9 cellular contexts compared by ENCODE assay signal in the genomic region with DNA sequence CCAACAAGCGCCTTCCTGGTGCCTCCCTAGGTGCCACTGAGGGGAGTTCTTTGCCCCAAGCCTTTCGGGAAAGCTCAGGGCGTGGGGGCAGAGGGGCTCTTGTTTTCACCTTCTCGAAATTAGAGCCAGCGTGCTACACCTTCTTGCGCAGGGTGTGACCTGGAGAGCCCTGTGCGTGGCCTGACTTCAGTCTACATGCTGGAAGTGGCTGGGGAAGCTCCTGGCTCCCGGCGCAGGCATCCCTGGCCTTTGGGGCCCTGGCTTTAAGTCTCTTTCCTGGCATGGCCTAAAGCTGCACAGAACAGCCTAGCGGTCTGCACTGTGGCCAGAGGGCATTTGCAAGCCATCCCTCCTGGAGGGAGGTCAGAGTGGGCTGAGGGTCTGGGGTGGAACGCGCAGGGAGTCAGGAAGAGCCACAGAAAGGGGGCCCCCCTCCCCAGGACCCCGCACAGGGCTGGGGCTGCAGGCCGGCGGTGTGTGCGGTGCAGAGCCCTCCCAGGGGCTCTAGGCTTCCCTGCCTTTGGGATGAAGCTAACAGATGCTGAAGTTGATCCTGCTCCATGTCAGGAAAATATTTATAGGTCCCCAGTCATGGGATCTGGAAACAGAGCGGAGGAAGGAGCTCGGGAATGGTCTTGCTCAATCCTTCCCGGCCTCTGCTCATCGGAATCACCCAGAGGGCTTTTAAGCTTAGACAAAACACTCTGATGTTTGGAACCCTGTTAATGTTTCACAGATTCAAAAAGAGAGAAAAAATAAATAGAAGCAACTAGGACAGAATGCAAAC. TPM values are rescaled to one million over a fixed set of nuclear protein-coding genes. Genes with fewer than 3 reads are reported as not detected.
DNase-seq lines count a peak whose midpoint lies in the region; ATAC-seq, FAIRE-seq and TF ChIP-seq lines count a peak whose summit lies in the region.
"Had no signal": no experiment of that assay in that cellular context is flagged by ENCODE, and none has a peak within 500 bp of the region (broad histone marks: within the 10 kb centered on the region; RNA-seq: fewer than 3 reads in every experiment).

No MANE protein-coding gene starts in this region.

- TF ChIP-seq CTCF in H9 (conservative IDR thresholded peaks at IDR 0.05) (no peak), HepG2 (CRISPR knock-in tag; IDR thresholded peaks at IDR 0.05) (no peak; the same call in 1 of the 2 replicates)

- no peak overlapping the region for H3T11ph ChIP-seq in H9 (ENCODE audit: low read length)

- no peak overlapping the region for H3K27ac ChIP-seq in H9 (ENCODE audit: insufficient read length, low read depth, low read length)
- peak overlapping the region; percentile 5 for H3K27ac ChIP-seq in duodenal mucosa (ENCODE audit: low read depth, low read length)
- H3K27ac ChIP-seq in HepG2 (ENCODE audit: extremely low read length, insufficient read depth, low read length): peak overlapping the region; percentile 78
- H3K27ac ChIP-seq in subcutaneous abdominal adipose tissue (ENCODE audit: low read depth, low read length): peak overlapping the region; percentile 62

- H3K23me2 ChIP-seq in H9 (ENCODE audit: insufficient read length, low read depth, low read length, poor library complexity, severe bottlenecking): peaks cover 11% of the 10 kb centered on the region

- H3K27me3 Mint-ChIP-seq in H9 (ENCODE audit: low read depth): peaks cover 84% of the 10 kb centered on the region
- peaks cover 25% of the 10 kb centered on the region for H3K27me3 Mint-ChIP-seq in activated naive CD4-positive, alpha-beta T cell treated with anti-CD3 and anti-CD28 coated beads for 36 hours (ENCODE audit: low read depth)

- H3K79me2 ChIP-seq in H9 (ENCODE audit: insufficient read depth, low read length): no peaks in the 10 kb centered on the region
- H3K79me2 ChIP-seq in HepG2 (ENCODE audit: insufficient read depth, low read length): no peaks in the 10 kb centered on the region

- no peak overlapping the region for H3K9ac ChIP-seq in H9 (ENCODE audit: extremely low read depth, insufficient read length, low read length)
- no peak overlapping the region for H3K9ac ChIP-seq in duodenal mucosa (ENCODE audit: low read depth in 1 of 2, low read length in 2 of 2)
- H3K9ac ChIP-seq in HepG2 (ENCODE audit: insufficient read depth, low read depth, low read length): peak overlapping the region; percentile 74
- peak overlapping the region in 1 of 5 donors; percentile 19 for H3K9ac ChIP-seq in subcutaneous abdominal adipose tissue (ENCODE audit: low read length in 5 of 5)

- H4K20me1 ChIP-seq in H9 (ENCODE audit: control insufficient read depth, insufficient read depth, insufficient read length): no peaks in the 10 kb centered on the region
- H4K20me1 ChIP-seq in HepG2 (ENCODE audit: insufficient read depth, low read length): no peaks in the 10 kb centered on the region

- H3K36me3 Mint-ChIP-seq in H9 (ENCODE audit: insufficient read depth in 1 of 3, low read depth in 3 of 3): no peaks in the 10 kb centered on the region
- no peaks in the 10 kb centered on the region for H3K36me3 Mint-ChIP-seq in activated naive CD4-positive, alpha-beta T cell treated with anti-CD3 and anti-CD28 coated beads for 36 hours (ENCODE audit: low read depth)

- H2BK12ac ChIP-seq in H9 (ENCODE audit: insufficient read length, low read depth, low read length): no peak overlapping the region

- no peaks in the 10 kb centered on the region for H3K79me1 ChIP-seq in H9 (ENCODE audit: insufficient read depth, low read depth, low read length, poor library complexity, severe bottlenecking)

- H2BK120ac ChIP-seq in H9 (ENCODE audit: low read depth, low read length, poor library complexity, severe bottlenecking): no peak overlapping the region

- H3K4ac ChIP-seq in H9 (ENCODE audit: low read depth, low read length): no peak overlapping the region

- no peak overlapping the region for H2BK15ac ChIP-seq in H9 (ENCODE audit: low read depth, low read length)

- no peak overlapping the region for H2BK20ac ChIP-seq in H9 (ENCODE audit: low read depth, low read length, poor library complexity, severe bottlenecking)

- peak; percentile 78 for ATAC-seq in HepG2
- ATAC-seq in HG02885 (IDR thresholded peaks at IDR 0.05; ENCODE audit: poor library complexity, unreplicated experiment): no peak
- ATAC-seq in GM21367 (IDR thresholded peaks at IDR 0.05; ENCODE audit: unreplicated experiment): no peak

- H2BK5ac ChIP-seq in H9 (ENCODE audit: insufficient read length, low read length): no peak overlapping the region

- H3K9me3 Mint-ChIP-seq in H9: no peaks in the 10 kb centered on the region; a peak in 1 of 5 replicates
- no peaks in the 10 kb centered on the region for H3K9me3 Mint-ChIP-seq in activated naive CD4-positive, alpha-beta T cell treated with anti-CD3 and anti-CD28 coated beads for 36 hours

- no peak overlapping the region for H3K56ac ChIP-seq in H9 (ENCODE audit: insufficient read length, low read depth, low read length)

- H3K4me2 ChIP-seq in H9 (ENCODE audit: insufficient read depth, insufficient read length, low read length) (peak overlapping the region; percentile 30), HepG2 (ENCODE audit: low read depth, low read length) (peak overlapping the region; percentile 93)

- H3K4me1 ChIP-seq in H9 (ENCODE audit: insufficient read depth, low read length) (no peaks in the 10 kb centered on the region), duodenal mucosa (ENCODE audit: control insufficient read depth in 1 of 2, insufficient read depth in 2 of 2, low read length in 2 of 2) (peaks cover 1 to 37% of the 10 kb centered on the region in 2 donors), HepG2 (ENCODE audit: insufficient read depth, low read length) (peaks cover 63% of the 10 kb centered on the region), subcutaneous abdominal adipose tissue (ENCODE audit: control insufficient read depth in 5 of 5, insufficient read depth in 5 of 5, low read length in 5 of 5) (peaks cover 2 to 65% (median 52%) of the 10 kb centered on the region in 5 donors)

- POLR2A ChIA-PET in HepG2 (lab: Yijun Ruan, JAX): interaction anchor here (0.6 to 4.6 kb wide), 15 partner anchors 10 to 173 kb away, joined by 3 to 95 read pairs (median 6); a partner anchor contains a TSS

- H3K36me3 ChIP-seq in duodenal mucosa (ENCODE audit: control insufficient read depth in 1 of 2, insufficient read depth in 2 of 2, low read length in 2 of 2): peaks cover 0 to 2% of the 10 kb centered on the region in 2 donors
- peaks cover 3 to 9% of the 10 kb centered on the region in 2 experiments; a peak in 2 of 5 replicates for H3K36me3 ChIP-seq in HepG2 (replicated peaks in 1 of 2; ENCODE audit: control insufficient read depth in 1 of 2, insufficient read depth in 2 of 2, low read length in 2 of 2)
- H3K36me3 ChIP-seq in subcutaneous abdominal adipose tissue (ENCODE audit: control insufficient read depth in 5 of 5, insufficient read depth in 5 of 5, low read length in 5 of 5): peaks cover 0 to 11% (median 5%) of the 10 kb centered on the region in 5 donors

- TF ChIP-seq POLR2A in HepG2 (IDR thresholded peaks at IDR 0.05; ENCODE audit: insufficient read depth in 1 of 2, low read depth in 2 of 2, low read length in 2 of 2): no peak

- H4K91ac ChIP-seq in H9 (ENCODE audit: insufficient read length, low read depth, low read length): no peak overlapping the region

- H3K9me3 ChIP-seq in H9 (ENCODE audit: control insufficient read depth, low read depth, low read length) (no peaks in the 10 kb centered on the region), duodenal mucosa (ENCODE audit: control insufficient read depth in 1 of 2, low read length in 2 of 2) (no peaks in the 10 kb centered on the region), HepG2 (ENCODE audit: low read length) (no peaks in the 10 kb centered on the region), subcutaneous abdominal adipose tissue (ENCODE audit: control insufficient read depth in 5 of 5, low read length in 5 of 5) (no peaks in the 10 kb centered on the region)

- in situ Hi-C loops in HepG2 (cut with HindIII; ENCODE audit: extremely low pct_ligation_motif_present, low pct_unique_long_range_greater_than_20kb): loop anchor here (5.0 kb wide), 1 partner anchor 34 kb away; no protein-coding TSS in a partner anchor

- no TSS peak for BruUV-seq in HepG2 (replicated peaks; lab: Mats Ljungman, UMichigan)

- H2AK5ac ChIP-seq in H9 (ENCODE audit: insufficient read length, low read length): no peak overlapping the region

- peaks cover 0 to 5% of the 10 kb centered on the region in 2 experiments; a peak in 1 of 4 replicates for H3K4me1 Mint-ChIP-seq in H9
- H3K4me1 Mint-ChIP-seq in activated naive CD4-positive, alpha-beta T cell treated with anti-CD3 and anti-CD28 coated beads for 36 hours (ENCODE audit: low read depth): peaks cover 4% of the 10 kb centered on the region

- peak overlapping the region in 1 of 2 experiments; percentile 62; a peak in 1 of 5 replicates for H3K4me3 Mint-ChIP-seq in H9
- no peak overlapping the region for H3K4me3 Mint-ChIP-seq in activated naive CD4-positive, alpha-beta T cell treated with anti-CD3 and anti-CD28 coated beads for 36 hours

- no peak overlapping the region for H4K8ac ChIP-seq in H9 (replicated peaks; ENCODE audit: insufficient read length, low read depth, low read length)

- H3K14ac ChIP-seq in H9 (ENCODE audit: insufficient read depth, low read length): no peak overlapping the region; the same call in 1 of the 2 replicates

- no peak for TF ChIP-seq RAD21 in HepG2 (CRISPR knock-in tag; IDR thresholded peaks at IDR 0.05)

- no peak overlapping the region for H3K18ac ChIP-seq in H9 (ENCODE audit: insufficient read length, low read depth, low read length)

- FAIRE-seq in HepG2 (lab: Jason Lieb, UNC): peak; percentile 97

- no peak overlapping the region for H4K5ac ChIP-seq in H9 (ENCODE audit: insufficient read length, low read depth, low read length)

- intact Hi-C loops in HepG2 (cut with micrococcal nuclease; ENCODE audit: unreplicated experiment): loop anchor here (1.0 to 2.0 kb wide), 2 partner anchors 32 to 76 kb away; a partner anchor contains a TSS
- intact Hi-C loops in activated naive CD4-positive, alpha-beta T cell treated with anti-CD3 and anti-CD28 coated beads for 36 hours (cut with micrococcal nuclease): no loop called here

- H3K4me3 ChIP-seq in duodenal mucosa (ENCODE audit: low read depth in 1 of 2, low read length in 2 of 2) (no peak overlapping the region), HepG2 (replicated peaks in 1 of 3; ENCODE audit: insufficient read depth in 1 of 3, low read depth in 2 of 3, low read length in 3 of 3) (peak overlapping the region; percentile 58 to 83 (median 81)), subcutaneous abdominal adipose tissue (ENCODE audit: low read depth in 1 of 5, low read length in 5 of 5) (peak overlapping the region in 1 of 5 donors; percentile 32)

- CTCF ChIA-PET in HepG2 (lab: Yijun Ruan, JAX; ENCODE audit: low intra/inter-chr PET ratio, low total read pairs): no interaction called here
- CTCF ChIA-PET in activated naive CD4-positive, alpha-beta T cell treated with anti-CD3 and anti-CD28 coated beads for 36 hours (lab: Charles Lee): interaction anchor here (1.0 kb wide), 1 partner anchor 95 kb away, joined by 4 read pairs; no protein-coding TSS in a partner anchor

- H3K27me3 ChIP-seq in H9 (ENCODE audit: insufficient read depth, low read length): peaks cover 45% of the 10 kb centered on the region; the same call in 1 of the 2 replicates
- H3K27me3 ChIP-seq in duodenal mucosa (ENCODE audit: control insufficient read depth in 1 of 2, insufficient read depth in 2 of 2, low read length in 2 of 2): peaks cover 22 to 40% of the 10 kb centered on the region in 2 donors
- H3K27me3 ChIP-seq in HepG2 (ENCODE audit: control insufficient read depth in 1 of 2, insufficient read depth in 2 of 2, low read length in 2 of 2): peaks cover 0 to 1% of the 10 kb centered on the region in 2 experiments; a peak in 1 of 5 replicates
- H3K27me3 ChIP-seq in subcutaneous abdominal adipose tissue (ENCODE audit: control insufficient read depth in 5 of 5, insufficient read depth in 4 of 5, low read length in 5 of 5): peaks cover 0 to 36% (median 23%) of the 10 kb centered on the region in 5 donors

- TF ChIP-seq EP300 in HepG2 (IDR thresholded peaks at IDR 0.05; ENCODE audit: low read depth in 2 of 2, low read length in 2 of 2) (peak in 1 of 2 experiments; percentile 47; a peak in 1 of 4 replicates), HepG2 (CRISPR knock-in tag; IDR thresholded peaks at IDR 0.05; ENCODE audit: borderline replicate concordance) (no peak)

- DNase-seq in H9 (peak; percentile 59), HepG2 (ENCODE audit: low spot score) (peak; percentile 89)
- DNase-seq in activated CD4-positive, CD25-positive, alpha-beta regulatory T cell treated with anti-CD3 and anti-CD28 coated beads, Interleukin-2, amount 50 U/mL, for 72 hours: no peak
- no peak for DNase-seq in activated naive CD4-positive, alpha-beta T cell treated with anti-CD3 and anti-CD28 coated beads for 36 hours
- DNase-seq: NCI-H2081 had no signal

- H3K23ac ChIP-seq in H9 (ENCODE audit: insufficient read length, low read depth, low read length): no peak overlapping the region

- no peak overlapping the region for H2AFZ ChIP-seq in H9 (ENCODE audit: low read length)
- no peak overlapping the region for H2AFZ ChIP-seq in HepG2 (ENCODE audit: low read length)

- WGBS in H9 (ENCODE audit: extremely low coverage, insufficient read length, low lambda C conversion rate): no CpG with 5 or more reads among the region's 20 CpGs
- WGBS in HepG2 (ENCODE audit: low lambda C conversion rate): 5% methylated on average over 14 of the region's 20 CpGs

- H3K27ac Mint-ChIP-seq in H9: no peak overlapping the region
- H3K27ac Mint-ChIP-seq in activated naive CD4-positive, alpha-beta T cell treated with anti-CD3 and anti-CD28 coated beads for 36 hours: no peak overlapping the region

RNA-seq across cellular contexts. Expression of a gene that starts 0.8 kb away (rescaled TPM):
- total RNA-seq in H9 (2021) (1.7 and 2.3 TPM in 2 replicates), HepG2 (2016; rRNA removed; fragmentation: Illumina TruSeq; extraction: Trizol) (12.5 and 17.4 TPM in 2 replicates)
- total RNA-seq in HepG2 (2016; cell fraction: cytosol; rRNA removed; fragmentation: Illumina TruSeq; extraction: Trizol; ENCODE audit: low read depth): 4.7 and 5.3 TPM in 2 replicates
- 13.2 and 25.5 TPM in 2 replicates for total RNA-seq in HepG2 (2016; cell fraction: insoluble cytoplasmic fraction; rRNA removed; fragmentation: Illumina TruSeq; extraction: Trizol)
- total RNA-seq in HepG2 (2016; cell fraction: membrane; rRNA removed; fragmentation: Illumina TruSeq; extraction: Trizol): 9.4 and 9.5 TPM in 2 replicates
- total RNA-seq in HepG2 (2016; cell fraction: nucleus; rRNA removed; fragmentation: Illumina TruSeq; extraction: Trizol): 15.0 and 17.4 TPM in 2 replicates
- 55.2 and 80.8 TPM in 2 replicates for polyA plus RNA-seq in HepG2 (2011; rRNA removed)
- 34.7 and 69.3 TPM in 2 replicates for polyA plus RNA-seq in HepG2 (2011; cell fraction: cytosol; rRNA removed)
- 320 and 335 TPM in 2 replicates for polyA plus RNA-seq in HepG2 (2011; cell fraction: nucleus; rRNA removed)
- 21.8 and 46.8 TPM in 2 replicates for polyA plus RNA-seq in HepG2 (2012)
- polyA plus RNA-seq in HepG2 (2016; cell fraction: cytosol; fragmentation: Illumina TruSeq; extraction: Trizol; ENCODE audit: low read depth): 3.7 and 4.9 TPM in 2 replicates
- polyA plus RNA-seq in HepG2 (2016; cell fraction: insoluble cytoplasmic fraction; fragmentation: Illumina TruSeq; extraction: Trizol; ENCODE audit: low read depth): 12.3 and 15.6 TPM in 2 replicates
- 8.6 and 9.0 TPM in 2 replicates for polyA plus RNA-seq in HepG2 (2016; cell fraction: membrane; fragmentation: Illumina TruSeq; extraction: Trizol; ENCODE audit: low read depth)
- 34.9 and 43.2 TPM in 2 replicates for polyA plus RNA-seq in HepG2 (2016; cell fraction: nucleus; fragmentation: Illumina TruSeq; extraction: Trizol; ENCODE audit: insufficient read depth, low read depth)
- 0.65 and 46.4 TPM in 2 replicates for polyA minus RNA-seq in HepG2 (2011; rRNA and poly(A)+ RNA removed; ENCODE audit: low replicate concordance)
- polyA minus RNA-seq in HepG2 (2011; cell fraction: cytosol; rRNA and poly(A)+ RNA removed): 20.2 and 29.8 TPM in 2 replicates
- polyA minus RNA-seq in HepG2 (2011; cell fraction: nucleus; rRNA and poly(A)+ RNA removed): 33.9 and 38.4 TPM in 2 replicates
- 1 to 10 TPM; 4.8 to 5.5 TPM for total RNA-seq in activated naive CD4-positive, alpha-beta T cell treated with anti-CD3 and anti-CD28 coated beads for 36 hours

RNA-seq across cellular contexts. Expression of a gene that starts 59.8 kb away (rescaled TPM):
- 3.0 and 3.3 TPM in 2 replicates for total RNA-seq in H9 (2021)
- not detected in 2 replicates for total RNA-seq in HepG2 (2016; rRNA removed; fragmentation: Illumina TruSeq; extraction: Trizol)
- total RNA-seq in HepG2 (2016; cell fraction: cytosol; rRNA removed; fragmentation: Illumina TruSeq; extraction: Trizol; ENCODE audit: low read depth): not detected in 2 replicates
- total RNA-seq in HepG2 (2016; cell fraction: insoluble cytoplasmic fraction; rRNA removed; fragmentation: Illumina TruSeq; extraction: Trizol): not detected in 2 replicates
- total RNA-seq in HepG2 (2016; cell fraction: membrane; rRNA removed; fragmentation: Illumina TruSeq; extraction: Trizol): not detected in 2 replicates
- total RNA-seq in HepG2 (2016; cell fraction: nucleus; rRNA removed; fragmentation: Illumina TruSeq; extraction: Trizol): not detected in 2 replicates
- not detected in 2 replicates for polyA plus RNA-seq in HepG2 (2011; rRNA removed)
- not detected in 2 replicates for polyA plus RNA-seq in HepG2 (2011; cell fraction: cytosol; rRNA removed)
- polyA plus RNA-seq in HepG2 (2011; cell fraction: nucleus; rRNA removed): not detected in 2 replicates
- not detected in 2 replicates for polyA plus RNA-seq in HepG2 (2012)
- not detected in 2 replicates for polyA plus RNA-seq in HepG2 (2016; cell fraction: cytosol; fragmentation: Illumina TruSeq; extraction: Trizol; ENCODE audit: low read depth)
- polyA plus RNA-seq in HepG2 (2016; cell fraction: insoluble cytoplasmic fraction; fragmentation: Illumina TruSeq; extraction: Trizol; ENCODE audit: low read depth): not detected in 2 replicates
- not detected in 2 replicates for polyA plus RNA-seq in HepG2 (2016; cell fraction: membrane; fragmentation: Illumina TruSeq; extraction: Trizol; ENCODE audit: low read depth)
- polyA plus RNA-seq in HepG2 (2016; cell fraction: nucleus; fragmentation: Illumina TruSeq; extraction: Trizol; ENCODE audit: insufficient read depth, low read depth): not detected in 2 replicates
- polyA minus RNA-seq in HepG2 (2011; rRNA and poly(A)+ RNA removed; ENCODE audit: low replicate concordance): 8.3 TPM in 1 of 2 replicates, not detected in the other
- polyA minus RNA-seq in HepG2 (2011; cell fraction: cytosol; rRNA and poly(A)+ RNA removed): 0.59 TPM in 1 of 2 replicates, not detected in the other
- not detected in 2 replicates for polyA minus RNA-seq in HepG2 (2011; cell fraction: nucleus; rRNA and poly(A)+ RNA removed)
- 1 to 10 TPM in 1 of 2 experiments, under 1 TPM in 1; 0.98 to 2.2 TPM for total RNA-seq in activated naive CD4-positive, alpha-beta T cell treated with anti-CD3 and anti-CD28 coated beads for 36 hours

Comparison
In these comparisons a context has a peak if more than half of its experiments do, and no peak if none do; other contexts are left out.
1. DNase-seq: peak in H9 (single experiment) and HepG2 (single experiment); none in activated CD4-positive, CD25-positive, alpha-beta regulatory T cell treated with anti-CD3 and anti-CD28 coated beads, Interleukin-2, amount 50 U/mL, for 72 hours (single experiment) and activated naive CD4-positive, alpha-beta T cell treated with anti-CD3 and anti-CD28 coated beads for 36 hours (single experiment).
2. H3K4me3 ChIP-seq: peak in HepG2 (3 of 3); none in duodenal mucosa (0 of 2).